Comparison of ENCODE assay signal across 8 cellular contexts in the genomic region with DNA sequence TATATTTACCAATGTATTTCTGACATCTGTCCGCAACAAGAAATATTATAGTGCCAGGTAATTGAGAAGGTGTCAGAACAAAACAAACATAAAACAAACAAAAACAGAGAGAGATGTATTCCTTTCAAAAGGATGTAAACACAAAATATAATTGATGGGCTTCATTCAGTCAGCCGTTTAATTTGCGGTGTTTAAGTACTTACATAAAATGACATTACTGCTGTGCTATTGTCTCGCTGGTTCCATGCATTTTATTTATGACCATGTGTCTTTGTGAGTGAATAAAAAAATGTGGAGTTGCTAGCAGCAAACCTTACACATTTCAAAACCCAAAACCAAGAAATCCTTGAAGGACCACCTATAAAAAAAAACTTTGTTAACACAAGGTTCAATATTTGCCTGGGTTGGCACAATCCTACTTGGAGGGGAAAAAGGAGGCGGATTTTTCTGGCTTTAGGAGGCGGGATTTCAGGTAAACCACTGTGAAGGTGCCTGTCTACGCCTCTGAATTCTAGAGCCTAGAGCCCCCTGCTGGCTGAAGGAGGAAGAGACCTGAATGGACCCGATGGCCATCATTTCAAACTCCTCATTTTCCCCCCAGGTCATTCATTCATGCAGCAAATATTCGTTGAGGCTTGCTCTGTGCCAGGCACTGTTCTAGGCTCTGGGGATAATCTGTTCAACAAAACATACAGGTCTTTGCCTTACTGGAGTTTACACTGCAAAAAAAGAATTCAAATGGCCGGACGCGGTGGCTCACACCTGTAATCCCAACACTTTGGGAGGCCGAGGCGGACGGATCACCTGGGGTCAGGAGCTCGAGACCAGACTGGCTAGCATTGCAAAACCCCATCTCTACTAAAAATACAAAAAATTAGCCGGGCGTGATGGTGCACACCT.
DNase-seq lines count a peak whose midpoint lies in the region; ATAC-seq and TF ChIP-seq lines count a peak whose summit lies in the region.

No MANE protein-coding gene starts in this region.

- H3K4me1 Mint-ChIP-seq in nephron progenitor cell, result peaks cover 17% of the 10 kb centered on the region

- no peaks in the 10 kb centered on the region for H3K36me3 ChIP-seq in suprapubic skin

- peak; percentile 51 for ATAC-seq in HG03571 (IDR thresholded peaks at IDR 0.05; ENCODE audit: unreplicated experiment)
- no peak for ATAC-seq in HG02870 (IDR thresholded peaks at IDR 0.05; ENCODE audit: unreplicated experiment)

- no peaks in the 10 kb centered on the region for H3K9me3 ChIP-seq in suprapubic skin

- peak; percentile 67 for DNase-seq in ELR (ENCODE audit: low read depth)
- DNase-seq in NCI-H82 treated with DMSO at 0.1 percent for 48 hours (lab: John Stamatoyannopoulos, UW; ENCODE audit: unreplicated experiment), result peak; percentile 78
- peak; percentile 86 for DNase-seq in activated CD8-positive, alpha-beta memory T cell treated with anti-CD3 and anti-CD28 coated beads for 24 hours
- DNase-seq in epithelial cell of proximal tubule (ENCODE audit: low read depth), result no peak
- DNase-seq in nephron progenitor cell, result peak; percentile 80
- peak in 1 of 2 donors; percentile 75 for DNase-seq in suprapubic skin (ENCODE audit: low spot score in 2 of 2)

- peaks cover 17% of the 10 kb centered on the region for H3K27me3 Mint-ChIP-seq in nephron progenitor cell (ENCODE audit: low read depth, poor library complexity)

- no peak overlapping the region for H3K27ac Mint-ChIP-seq in nephron progenitor cell

- H3K27me3 ChIP-seq in suprapubic skin, result peaks cover 4% of the 10 kb centered on the region

- no peaks in the 10 kb centered on the region for H3K36me3 Mint-ChIP-seq in nephron progenitor cell (ENCODE audit: low read depth)

- no peak overlapping the region for H3K4me3 ChIP-seq in epithelial cell of proximal tubule (ENCODE audit: low read depth, low read length)
- H3K4me3 ChIP-seq in suprapubic skin, result no peak overlapping the region

- 57% methylated on average over 17 of the region's 18 CpGs for WGBS in suprapubic skin

- peaks cover 12% of the 10 kb centered on the region for H3K4me1 ChIP-seq in suprapubic skin

- no peaks in the 10 kb centered on the region for H3K9me3 Mint-ChIP-seq in nephron progenitor cell

- TF ChIP-seq EP300 in suprapubic skin (IDR thresholded peaks at IDR 0.05), result no peak

- peak; percentile 97 for TF ChIP-seq CTCF in epithelial cell of proximal tubule (conservative IDR thresholded peaks at IDR 0.05; ENCODE audit: low read depth, low read length)
- TF ChIP-seq CTCF in nephron progenitor cell (IDR thresholded peaks at IDR 0.05), result peak; percentile 78
- TF ChIP-seq CTCF in suprapubic skin (IDR thresholded peaks at IDR 0.05), result peak; percentile 56 to 79

- no peak for TF ChIP-seq POLR2A in suprapubic skin (IDR thresholded peaks at IDR 0.05)

- no peak overlapping the region for H3K4me3 Mint-ChIP-seq in nephron progenitor cell

- no peak overlapping the region for H3K27ac ChIP-seq in suprapubic skin
